In genomic region chr3:29515451-29515850, GRCh38 we compare ENCODE assay signal across 12 cellular contexts.
DNase-seq lines count a peak whose midpoint lies in the region; ATAC-seq and TF ChIP-seq lines count a peak whose summit lies in the region.
"Had no signal": no experiment of that assay in that cellular context is flagged by ENCODE, and none has a peak within 500 bp of the region (broad histone marks: within the 10 kb centered on the region; RNA-seq: fewer than 3 reads in every experiment).

No MANE protein-coding gene starts in this region.

- TF ChIP-seq CTCF in brain microvascular endothelial cell (IDR thresholded peaks at IDR 0.05; ENCODE audit: low read depth, low read length, missing control alignments), result no peak
- TF ChIP-seq CTCF in osteocyte (IDR thresholded peaks at IDR 0.05), result no peak

- peak overlapping the region; percentile 2 for H3K27ac Mint-ChIP-seq in osteocyte (ENCODE audit: unreplicated experiment)
- H3K27ac Mint-ChIP-seq: stimulated activated naive CD8-positive, alpha-beta T cell treated with anti-CD3 and anti-CD28 coated beads, Interleukin-15, Interleukin-2, amounts not matched to agents 100 ng/mL and 50 ng/mL, for 24 hours had no signal

- peaks cover 48% of the 10 kb centered on the region for H3K4me1 Mint-ChIP-seq in osteocyte (ENCODE audit: unreplicated experiment)

- ATAC-seq in HG03342 (IDR thresholded peaks at IDR 0.05; ENCODE audit: unreplicated experiment), result peak; percentile 76
- ATAC-seq: activated T-cell treated with anti-CD3 and anti-CD28 coated beads, Interleukin-2, amount 50 U/mL, for 4 hours had no signal

- no peaks in the 10 kb centered on the region for H3K9me3 Mint-ChIP-seq in osteocyte (ENCODE audit: unreplicated experiment)
- H3K9me3 Mint-ChIP-seq: activated T-cell treated with anti-CD3 and anti-CD28 coated beads, Interleukin-2, amount 50 U/mL, for 4 hours had no signal

- in situ Hi-C loops in brain microvascular endothelial cell (cut with HindIII; ENCODE audit: low pct_ligation_motif_present, low sequenced_read_pairs), result no loop called here

- H3K27ac ChIP-seq in brain microvascular endothelial cell, result peak overlapping the region; percentile 19

- DNase-seq in NCI-H2029 (lab: John Stamatoyannopoulos, UW) (peak; percentile 21), NCI-H2029 treated with DMSO at 0.1 percent for 48 hours (lab: John Stamatoyannopoulos, UW) (no peak), brain microvascular endothelial cell (peak; percentile 43), osteocyte (ENCODE audit: extremely low spot score, unreplicated experiment) (no peak), globus pallidus (ENCODE audit: low spot score) (no peak), SIG-M5 treated with dmso at 0.1 percent for 504 hours (lab: John Stamatoyannopoulos, UW; ENCODE audit: unreplicated experiment) (no peak), HuH-7 (ENCODE audit: low spot score) (no peak)
- DNase-seq: activated T-cell treated with anti-CD3 and anti-CD28 coated beads, Interleukin-2, amount 50 U/mL, for 4 hours; retina; SIG-M5 had no signal

- H3K4me3 ChIP-seq in brain microvascular endothelial cell (ENCODE audit: low read depth, low read length), result no peak overlapping the region

- H3K27me3 ChIP-seq in brain microvascular endothelial cell (replicated peaks), result no peaks in the 10 kb centered on the region

- H3K36me3 Mint-ChIP-seq in osteocyte (ENCODE audit: unreplicated experiment), result peaks cover 8% of the 10 kb centered on the region

- no peaks in the 10 kb centered on the region for H3K36me3 ChIP-seq in brain microvascular endothelial cell (replicated peaks)

- H3K27me3 Mint-ChIP-seq in osteocyte (ENCODE audit: unreplicated experiment), result no peaks in the 10 kb centered on the region

- no peak overlapping the region for H3K4me3 Mint-ChIP-seq in osteocyte (ENCODE audit: unreplicated experiment)
- H3K4me3 Mint-ChIP-seq: activated T-cell treated with anti-CD3 and anti-CD28 coated beads, Interleukin-2, amount 50 U/mL, for 4 hours; stimulated activated naive CD8-positive, alpha-beta T cell treated with anti-CD3 and anti-CD28 coated beads, Interleukin-15, Interleukin-2, amounts not matched to agents 100 ng/mL and 50 ng/mL, for 24 hours had no signal

Comparison
In these comparisons a context has a peak if more than half of its experiments do, and no peak if none do; other contexts are left out.
1. DNase-seq: peak in NCI-H2029 (single experiment) and brain microvascular endothelial cell (single experiment); none in NCI-H2029 treated with DMSO at 0.1 percent for 48 hours (single experiment), osteocyte (single experiment), globus pallidus (single experiment), SIG-M5 treated with dmso at 0.1 percent for 504 hours (single experiment) and HuH-7 (single experiment).